ENCODE assay signal across 1 cellular context in genomic region chr16:29730649-29731048, GRCh38.
TF ChIP-seq lines count a peak whose summit lies in the region.

No MANE protein-coding gene starts in this region.

TF ChIP-seq in GM12878, 131 proteins besides CTCF, POLR2A, EP300 and RAD21:
- TF ChIP-seq EED (IDR thresholded peaks at IDR 0.05; ENCODE audit: low read depth) (peak; percentile 36; the same call in 1 of the 2 replicates), ZNF274 (IDR thresholded peaks at IDR 0.05; ENCODE audit: insufficient read depth, insufficient read length) (no peak), RUNX3 (IDR thresholded peaks at IDR 0.05; ENCODE audit: low read length) (0 out of 2 replicates have a peak, but pooled peaks have one; percentile 21), CREM (IDR thresholded peaks at IDR 0.05; ENCODE audit: low read depth) (no peak), TCF3 (IDR thresholded peaks at IDR 0.05; ENCODE audit: borderline replicate concordance, insufficient read depth, low read depth, low read length) (peak; percentile 72; the same call in 1 of the 2 replicates), TCF12 (IDR thresholded peaks at IDR 0.05; ENCODE audit: low read depth, low read length) (peak; percentile 63), SUZ12 (IDR thresholded peaks at IDR 0.05; ENCODE audit: unreplicated experiment) (no peak)
